In the genomic region with DNA sequence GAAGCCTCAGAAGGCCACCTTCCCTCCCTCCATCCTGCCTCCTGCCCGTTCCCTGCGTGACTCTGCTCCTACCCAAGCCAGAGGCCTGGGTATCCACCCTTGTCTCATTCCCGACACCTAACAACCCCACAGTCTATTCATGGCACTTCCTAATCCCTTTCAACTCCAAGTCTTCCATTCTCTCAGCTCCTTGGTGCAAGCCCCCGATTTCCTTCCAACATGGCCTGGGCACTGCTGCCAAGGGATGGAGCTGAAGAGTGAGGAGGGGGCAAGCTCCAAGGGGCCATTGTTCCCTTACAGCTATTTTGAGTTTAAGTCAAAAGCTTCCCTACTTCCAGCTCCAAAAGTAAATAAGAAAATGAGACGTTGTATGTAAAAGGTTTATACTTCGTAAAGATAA, we compare ENCODE assay signal across 10 cellular contexts.
"Had no signal": no experiment of that assay in that cellular context is flagged by ENCODE, and none has a peak within 500 bp of the region (broad histone marks: within the 10 kb centered on the region; RNA-seq: fewer than 3 reads in every experiment).

No MANE protein-coding gene starts in this region.

- DNase-seq: GM23248, GOT3, H7, HFFc6, KBM-7 had no signal

- H3K36me3 Mint-ChIP-seq: IgD-negative memory B cell had no signal

- H3K36me3 ChIP-seq: HAP-1 had no signal

- H3K4me3 ChIP-seq: GM23248, HAP-1 had no signal

- H3K27ac Mint-ChIP-seq: HFFc6, IgD-negative memory B cell had no signal

- H3K4me3 Mint-ChIP-seq: HFFc6, IgD-negative memory B cell had no signal

- H3K9me3 ChIP-seq: HAP-1 had no signal

- H3K4me1 ChIP-seq: HAP-1 had no signal

- H3K27ac ChIP-seq: GM23248, HL-60 had no signal

- ATAC-seq: HCT116, HepG2 had no signal
